In the genomic region with DNA sequence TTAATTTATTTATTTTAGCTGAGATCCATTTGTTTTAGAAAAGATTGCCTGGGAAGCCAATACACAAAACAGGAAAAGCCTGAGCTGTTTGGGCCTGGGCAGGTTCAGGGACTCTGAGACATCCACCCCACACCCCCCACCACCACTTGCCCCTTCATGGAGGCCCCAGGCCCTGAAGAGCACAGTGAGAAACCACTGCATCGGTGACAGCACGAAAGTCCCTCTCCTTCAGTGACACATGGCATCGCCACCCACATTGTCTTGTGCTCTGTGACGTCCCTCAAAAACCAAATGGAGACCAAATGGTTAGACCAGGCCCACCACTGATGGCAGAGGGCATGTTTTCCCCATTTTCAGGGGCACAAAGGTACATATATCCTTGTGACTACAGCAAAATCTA, we compare ENCODE assay signal across 8 cellular contexts.
"Had no signal": no experiment of that assay in that cellular context is flagged by ENCODE, and none has a peak within 500 bp of the region (broad histone marks: within the 10 kb centered on the region; RNA-seq: fewer than 3 reads in every experiment).

No MANE protein-coding gene starts in this region.

- DNase-seq: GDM1, GF-D8 had no signal

- FAIRE-seq: G401.6, GM12878, GM12891, GM12892, GM18507, GM19239 had no signal

- ATAC-seq: GM12878 had no signal

- H3K4me3 ChIP-seq: GM12878 had no signal
